ENCODE assay signal across 1 cellular context in genomic region chr10:132572946-132573345, GRCh38.
A peak's percentile ranks its signal among the peaks of the same experiment; 100 is the strongest.
TF ChIP-seq lines count a peak whose summit lies in the region.

No MANE protein-coding gene starts in this region.

TF ChIP-seq in GM12878, 131 proteins besides CTCF, POLR2A, EP300 and RAD21:
- TF ChIP-seq, protein P1, sequence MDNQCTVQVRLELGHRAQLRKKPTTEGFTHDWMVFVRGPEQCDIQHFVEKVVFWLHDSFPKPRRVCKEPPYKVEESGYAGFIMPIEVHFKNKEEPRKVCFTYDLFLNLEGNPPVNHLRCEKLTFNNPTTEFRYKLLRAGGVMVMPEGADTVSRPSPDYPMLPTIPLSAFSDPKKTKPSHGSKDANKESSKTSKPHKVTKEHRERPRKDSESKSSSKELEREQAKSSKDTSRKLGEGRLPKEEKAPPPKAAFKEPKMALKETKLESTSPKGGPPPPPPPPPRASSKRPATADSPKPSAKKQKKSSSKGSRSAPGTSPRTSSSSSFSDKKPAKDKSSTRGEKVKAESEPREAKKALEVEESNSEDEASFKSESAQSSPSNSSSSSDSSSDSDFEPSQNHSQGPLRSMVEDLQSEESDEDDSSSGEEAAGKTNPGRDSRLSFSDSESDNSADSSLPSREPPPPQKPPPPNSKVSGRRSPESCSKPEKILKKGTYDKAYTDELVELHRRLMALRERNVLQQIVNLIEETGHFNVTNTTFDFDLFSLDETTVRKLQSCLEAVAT (IDR thresholded peaks at IDR 0.05): peak; percentile 99
